In the genomic region with DNA sequence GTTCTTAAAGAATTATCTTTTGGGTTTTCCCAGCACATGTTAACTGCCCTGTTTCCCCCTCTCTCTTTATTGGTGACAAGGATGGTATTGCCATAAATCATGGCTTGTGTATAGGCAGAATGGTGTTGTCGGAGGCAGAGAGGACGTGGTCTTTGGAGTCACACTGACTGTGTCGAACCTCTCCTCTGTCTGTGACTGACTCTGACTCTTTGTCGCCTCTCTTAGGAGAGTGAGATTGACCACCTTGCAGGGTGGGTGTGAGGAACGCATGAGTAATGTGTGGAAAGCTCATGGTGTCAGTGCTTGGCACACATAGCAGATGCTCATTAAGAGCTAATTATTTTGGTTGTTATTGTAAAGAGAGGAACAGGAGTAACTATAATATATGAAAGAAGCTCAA, we compare ENCODE assay signal across 26 cellular contexts.
DNase-seq lines count a peak whose midpoint lies in the region; ATAC-seq and TF ChIP-seq lines count a peak whose summit lies in the region.
"Had no signal": no experiment of that assay in that cellular context is flagged by ENCODE, and none has a peak within 500 bp of the region (broad histone marks: within the 10 kb centered on the region; RNA-seq: fewer than 3 reads in every experiment).

No MANE protein-coding gene starts in this region.

- H3K36me3 ChIP-seq in neural progenitor cell = no peaks in the 10 kb centered on the region
- H3K36me3 ChIP-seq: colonic mucosa, right lobe of liver, upper lobe of left lung, WERI-Rb-1 had no signal

- DNase-seq in NCI-H2227 (lab: John Stamatoyannopoulos, UW; ENCODE audit: unreplicated experiment) (peak; percentile 17), NCI-H2227 treated with DMSO at 0.1 percent for 48 hours (lab: John Stamatoyannopoulos, UW) (no peak), HFFc6 (no peak), neural progenitor cell (ENCODE audit: low spot score) (no peak), D341Med (ENCODE audit: low spot score) (no peak), NCI-H187 treated with DMSO at 0.1 percent for 48 hours (lab: John Stamatoyannopoulos, UW) (no peak)
- DNase-seq: 8988T; activated CD4-positive, alpha-beta T cell treated with anti-CD3 and anti-CD28 coated beads, Interleukin-2, amount 10 ng/mL, durations not matched to agents 24 days and 14 days; activated gamma-delta T cell treated with Interleukin-2 at 50 U/mL for 16 hours; activated T-cell treated with anti-CD3 and anti-CD28 coated beads, Interleukin-2, amount 50 U/mL, for 24 hours; amniotic stem cell; CD4-positive, CD25-positive, alpha-beta regulatory T cell; colonic mucosa; foreskin keratinocyte; MV-4-11; NCI-H1436 treated with DMSO at 0.1 percent for 48 hours; NCI-H524 treated with DMSO at 0.1 percent for 48 hours; posterior cingulate gyrus; right lobe of liver; stimulated activated CD4-positive, alpha-beta T cell treated with anti-CD3 and anti-CD28 coated beads, Interleukin-2, amount 100 ng/mL, for 48 hours; T-helper 2 cell; upper lobe of left lung; WERI-Rb-1 had no signal

- H3K27me3 Mint-ChIP-seq in HFFc6 (ENCODE audit: insufficient read depth) (no peaks in the 10 kb centered on the region), brain (no peaks in the 10 kb centered on the region), neural progenitor cell (ENCODE audit: insufficient read depth, low read depth) (no peaks in the 10 kb centered on the region)
- H3K27me3 Mint-ChIP-seq: activated CD4-positive, alpha-beta T cell treated with anti-CD3 and anti-CD28 coated beads, Interleukin-2, amount 10 ng/mL, durations not matched to agents 24 days and 14 days; activated T-cell treated with anti-CD3 and anti-CD28 coated beads, Interleukin-2, amount 50 U/mL, for 24 hours; CD4-positive, CD25-positive, alpha-beta regulatory T cell had no signal

- H3K27ac Mint-ChIP-seq in HFFc6 = peak overlapping the region; percentile 25; the same call in 1 of the 2 replicates
- H3K27ac Mint-ChIP-seq in brain = peak overlapping the region; percentile 32 to 74 (median 50)
- H3K27ac Mint-ChIP-seq in neural progenitor cell = no peak overlapping the region
- H3K27ac Mint-ChIP-seq: activated CD4-positive, alpha-beta T cell treated with anti-CD3 and anti-CD28 coated beads, Interleukin-2, amount 10 ng/mL, durations not matched to agents 24 days and 14 days; activated T-cell treated with anti-CD3 and anti-CD28 coated beads, Interleukin-2, amount 50 U/mL, for 24 hours had no signal

- H3K9me3 ChIP-seq in neural progenitor cell (ENCODE audit: low read depth) = no peaks in the 10 kb centered on the region
- H3K9me3 ChIP-seq: colonic mucosa, right lobe of liver, upper lobe of left lung had no signal

- no peaks in the 10 kb centered on the region for H3K79me2 ChIP-seq in neural progenitor cell (ENCODE audit: low read depth)

- no peak for TF ChIP-seq CTCF in HFFc6 (IDR thresholded peaks at IDR 0.05)
- no peak for TF ChIP-seq CTCF in brain (conservative IDR thresholded peaks at IDR 0.05)
- no peak for TF ChIP-seq CTCF in neural progenitor cell (IDR thresholded peaks at IDR 0.05)

- H3F3A ChIP-seq in neural progenitor cell (ENCODE audit: low read depth) = peaks cover 8% of the 10 kb centered on the region

- peaks cover 9% of the 10 kb centered on the region for H3K4me1 ChIP-seq in neural progenitor cell
- H3K4me1 ChIP-seq: colonic mucosa, foreskin keratinocyte, right lobe of liver, upper lobe of left lung had no signal

- H3K4me3 Mint-ChIP-seq in HFFc6 (no peak overlapping the region), brain (no peak overlapping the region), neural progenitor cell (no peak overlapping the region)
- H3K4me3 Mint-ChIP-seq: activated CD4-positive, alpha-beta T cell treated with anti-CD3 and anti-CD28 coated beads, Interleukin-2, amount 10 ng/mL, durations not matched to agents 24 days and 14 days; activated T-cell treated with anti-CD3 and anti-CD28 coated beads, Interleukin-2, amount 50 U/mL, for 24 hours; CD4-positive, CD25-positive, alpha-beta regulatory T cell had no signal

- no peak overlapping the region for H3K4me3 ChIP-seq in neural progenitor cell
- H3K4me3 ChIP-seq: colonic mucosa, right lobe of liver, upper lobe of left lung had no signal

- H4K20me1 ChIP-seq in neural progenitor cell (ENCODE audit: low read depth) = no peaks in the 10 kb centered on the region

- H3K36me3 Mint-ChIP-seq in HFFc6 (ENCODE audit: low read depth) (peaks cover 2% of the 10 kb centered on the region; the same call in 1 of the 2 replicates), brain (peaks cover 20% of the 10 kb centered on the region), neural progenitor cell (no peaks in the 10 kb centered on the region)

- no peak overlapping the region for H3K9ac ChIP-seq in neural progenitor cell

- no peak overlapping the region for H3K27ac ChIP-seq in neural progenitor cell
- H3K27ac ChIP-seq: colonic mucosa, foreskin keratinocyte, right lobe of liver, upper lobe of left lung, WERI-Rb-1 had no signal

- H3K4me2 ChIP-seq in neural progenitor cell = no peak overlapping the region

- ATAC-seq in GM18498 (IDR thresholded peaks at IDR 0.05; ENCODE audit: unreplicated experiment) = no peak
- ATAC-seq: esophagus mucosa had no signal

- H3K27me3 ChIP-seq in neural progenitor cell = no peaks in the 10 kb centered on the region
- H3K27me3 ChIP-seq: colonic mucosa, foreskin keratinocyte, right lobe of liver, upper lobe of left lung had no signal

- H3K4me1 Mint-ChIP-seq in HFFc6 (ENCODE audit: low read depth) (peaks cover 17% of the 10 kb centered on the region), brain (peaks cover 13% of the 10 kb centered on the region), neural progenitor cell (no peaks in the 10 kb centered on the region)

- H3K9me3 Mint-ChIP-seq in HFFc6 (no peaks in the 10 kb centered on the region), brain (peaks cover 0 to 2% (median under 1%) of the 10 kb centered on the region in 5 experiments), neural progenitor cell (peaks cover 2% of the 10 kb centered on the region)
- H3K9me3 Mint-ChIP-seq: activated CD4-positive, alpha-beta T cell treated with anti-CD3 and anti-CD28 coated beads, Interleukin-2, amount 10 ng/mL, durations not matched to agents 24 days and 14 days had no signal

- H2AFZ ChIP-seq in neural progenitor cell (replicated peaks) = peak overlapping the region; percentile 4
